Comparison of ENCODE assay signal across 1 cellular context in the genomic region with DNA sequence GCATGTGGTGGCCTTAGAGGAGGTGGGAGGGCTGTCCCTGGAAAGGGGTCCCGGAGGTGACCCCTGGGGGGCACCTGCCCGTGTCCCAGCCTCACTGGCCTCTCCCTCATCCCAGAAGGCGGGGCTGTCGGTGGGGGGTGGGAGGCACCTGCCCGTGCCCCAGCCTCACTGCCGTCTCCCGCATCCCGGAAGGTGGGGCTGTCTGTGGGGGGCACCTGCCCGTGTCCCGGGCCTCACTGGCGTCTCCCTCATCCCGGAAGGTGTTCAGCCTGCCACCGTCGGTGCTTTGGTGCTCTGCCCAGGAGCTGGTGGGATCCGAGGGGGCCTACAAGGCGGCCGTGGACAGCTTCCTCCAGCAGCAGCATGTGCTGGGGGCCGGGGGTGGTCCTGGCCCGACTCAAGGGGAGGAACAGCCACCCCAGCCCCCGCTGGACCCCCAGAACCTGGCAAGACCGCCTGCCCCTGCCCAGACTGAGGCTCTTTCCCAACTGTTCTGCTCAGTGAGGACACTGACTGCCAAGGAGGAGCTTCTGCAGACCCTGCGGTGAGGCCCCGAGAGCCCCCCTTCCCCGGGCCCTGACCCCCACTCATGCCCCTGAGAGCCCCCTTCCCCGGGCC.
TF ChIP-seq lines count a peak whose summit lies in the region.

No MANE protein-coding gene starts in this region.

TF ChIP-seq in HepG2, 621 proteins besides CTCF, POLR2A, EP300 and RAD21:
- no peak for TF ChIP-seq THAP11 (CRISPR knock-in tag; IDR thresholded peaks at IDR 0.05)
- TF ChIP-seq MED1 (CRISPR knock-in tag; IDR thresholded peaks at IDR 0.05), result no peak
- peak; percentile 84 for TF ChIP-seq AGO2 (optimal IDR thresholded peaks at IDR 0.05; ENCODE audit: low read depth, low read length)
- TF ChIP-seq RELA (CRISPR knock-in tag; IDR thresholded peaks at IDR 0.05), result no peak
- TF ChIP-seq JUNB (CRISPR knock-in tag; IDR thresholded peaks at IDR 0.05; ENCODE audit: borderline replicate concordance), result no peak
- peak; percentile 10; the same call in 1 of the 2 replicates for TF ChIP-seq GABPB1 (CRISPR knock-in tag; IDR thresholded peaks at IDR 0.05)
- TF ChIP-seq, protein P1, sequence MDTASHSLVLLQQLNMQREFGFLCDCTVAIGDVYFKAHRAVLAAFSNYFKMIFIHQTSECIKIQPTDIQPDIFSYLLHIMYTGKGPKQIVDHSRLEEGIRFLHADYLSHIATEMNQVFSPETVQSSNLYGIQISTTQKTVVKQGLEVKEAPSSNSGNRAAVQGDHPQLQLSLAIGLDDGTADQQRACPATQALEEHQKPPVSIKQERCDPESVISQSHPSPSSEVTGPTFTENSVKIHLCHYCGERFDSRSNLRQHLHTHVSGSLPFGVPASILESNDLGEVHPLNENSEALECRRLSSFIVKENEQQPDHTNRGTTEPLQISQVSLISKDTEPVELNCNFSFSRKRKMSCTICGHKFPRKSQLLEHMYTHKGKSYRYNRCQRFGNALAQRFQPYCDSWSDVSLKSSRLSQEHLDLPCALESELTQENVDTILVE (CRISPR knock-in tag; IDR thresholded peaks at IDR 0.05), result no peak
